8 cellular contexts compared by ENCODE assay signal in genomic region chr14:77024171-77024627, GRCh38. TPM values are rescaled to one million over a fixed set of nuclear protein-coding genes. Genes with fewer than 3 reads are reported as not detected.
DNase-seq lines count a peak whose midpoint lies in the region; ATAC-seq and FAIRE-seq lines count a peak whose summit lies in the region.

No MANE protein-coding gene starts in this region.

- no peak for ATAC-seq in activated naive CD8-positive, alpha-beta T cell treated with anti-CD3 and anti-CD28 coated beads, Interleukin-2, amount 10 ng/mL, durations not matched to agents 7 days and 5 days (ENCODE audit: low read depth)
- no peak for ATAC-seq in GM21360 (IDR thresholded peaks at IDR 0.05; ENCODE audit: unreplicated experiment)

- H3K4me1 Mint-ChIP-seq in activated naive CD8-positive, alpha-beta T cell treated with anti-CD3 and anti-CD28 coated beads, Interleukin-2, amount 10 ng/mL, durations not matched to agents 7 days and 5 days: peaks cover 43% of the 10 kb centered on the region

- 11 to 28% (median 25%) methylated on average over 14 of the region's 14 CpGs for WGBS in small intestine, 3 donors

- peaks cover 13% of the 10 kb centered on the region for H3K4me1 ChIP-seq in NT2/D1 (ENCODE audit: insufficient read depth, insufficient read length)
- H3K4me1 ChIP-seq in small intestine (ENCODE audit: control insufficient read depth in 2 of 2, insufficient read depth in 1 of 2, low read depth in 1 of 2, low read length in 1 of 2): peaks cover 0 to 11% of the 10 kb centered on the region in 2 donors

- DNase-seq in ELF-1 (ENCODE audit: low read depth, low spot score) (peak; percentile 88), NT2/D1 (ENCODE audit: low read depth, low spot score) (peak; percentile 86), small intestine (peak; percentile 76), SIG-M5 (lab: John Stamatoyannopoulos, UW) (no peak), 8988T (no peak)
- peak; percentile 58 for DNase-seq in activated naive CD8-positive, alpha-beta T cell treated with anti-CD3 and anti-CD28 coated beads, Interleukin-2, amount 10 ng/mL, durations not matched to agents 7 days and 5 days

- H3K9me3 ChIP-seq in NT2/D1 (ENCODE audit: insufficient read depth, low read length) (no peaks in the 10 kb centered on the region), small intestine (ENCODE audit: control insufficient read depth, low read depth) (no peaks in the 10 kb centered on the region)

- POLR2A ChIA-PET in activated naive CD8-positive, alpha-beta T cell treated with anti-CD3 and anti-CD28 coated beads, Interleukin-2, amount 10 ng/mL, durations not matched to agents 7 days and 5 days (lab: Charles Lee): interaction anchor here (0.6 to 18.0 kb wide), 9 partner anchors 11 to 130 kb away, joined by 3 to 238 read pairs (median 4); no protein-coding TSS in a partner anchor

- H3K4me3 Mint-ChIP-seq in activated naive CD8-positive, alpha-beta T cell treated with anti-CD3 and anti-CD28 coated beads, Interleukin-2, amount 10 ng/mL, durations not matched to agents 7 days and 5 days: peak overlapping the region; percentile 60

- peak overlapping the region; percentile 38 to 83 for H3K27ac ChIP-seq in small intestine (ENCODE audit: low read depth in 1 of 2, low read length in 1 of 2)

- H3K27me3 ChIP-seq in NT2/D1 (ENCODE audit: insufficient read depth, insufficient read length) (no peaks in the 10 kb centered on the region), small intestine (ENCODE audit: control insufficient read depth in 2 of 2, insufficient read depth in 2 of 2, low read length in 2 of 2) (no peaks in the 10 kb centered on the region)

- H3K36me3 Mint-ChIP-seq in activated naive CD8-positive, alpha-beta T cell treated with anti-CD3 and anti-CD28 coated beads, Interleukin-2, amount 10 ng/mL, durations not matched to agents 7 days and 5 days: peaks cover 14% of the 10 kb centered on the region

- peak overlapping the region; percentile 63 for H3K27ac Mint-ChIP-seq in activated naive CD8-positive, alpha-beta T cell treated with anti-CD3 and anti-CD28 coated beads, Interleukin-2, amount 10 ng/mL, durations not matched to agents 7 days and 5 days

- FAIRE-seq in small intestine (lab: Jason Lieb, UNC): no peak

- no peak overlapping the region for H3K9ac ChIP-seq in NT2/D1 (ENCODE audit: insufficient read length, low read depth)

- no peaks in the 10 kb centered on the region for H3K27me3 Mint-ChIP-seq in activated naive CD8-positive, alpha-beta T cell treated with anti-CD3 and anti-CD28 coated beads, Interleukin-2, amount 10 ng/mL, durations not matched to agents 7 days and 5 days

- no peaks in the 10 kb centered on the region for H3K9me3 Mint-ChIP-seq in activated naive CD8-positive, alpha-beta T cell treated with anti-CD3 and anti-CD28 coated beads, Interleukin-2, amount 10 ng/mL, durations not matched to agents 7 days and 5 days

- peaks cover 15% of the 10 kb centered on the region for H3K36me3 ChIP-seq in NT2/D1 (ENCODE audit: insufficient read depth, insufficient read length, low read length)
- peaks cover 0 to 2% of the 10 kb centered on the region in 2 donors for H3K36me3 ChIP-seq in small intestine (ENCODE audit: control insufficient read depth in 2 of 2, insufficient read depth in 2 of 2, low read length in 2 of 2)

- peak overlapping the region; percentile 12 for H3K4me3 ChIP-seq in NT2/D1 (ENCODE audit: insufficient read length, low read depth)
- H3K4me3 ChIP-seq in iPS-11a (ENCODE audit: low read depth, low read length): peak overlapping the region; percentile 94
- H3K4me3 ChIP-seq in small intestine (ENCODE audit: low read depth in 1 of 2, low read length in 2 of 2): no peak overlapping the region

RNA-seq across cellular contexts. Expression of gene IRF2BPL, which starts 4.3 kb away (rescaled TPM):
- 10 to 100 TPM; 38.5 to 41.0 TPM for total RNA-seq in activated naive CD8-positive, alpha-beta T cell treated with anti-CD3 and anti-CD28 coated beads, Interleukin-2, amount 10 ng/mL, durations not matched to agents 7 days and 5 days
- polyA plus RNA-seq in small intestine: 10 to 100 TPM in 1 of 3 donors, 1 to 10 TPM in 2; 2.0 to 14.3 (median 3.2) TPM

Comparison
In these comparisons a context has a peak if more than half of its experiments do, and no peak if none do; other contexts are left out.
1. DNase-seq: peak in ELF-1 (single experiment), NT2/D1 (single experiment), activated naive CD8-positive, alpha-beta T cell treated with anti-CD3 and anti-CD28 coated beads, Interleukin-2, amount 10 ng/mL, durations not matched to agents 7 days and 5 days (single experiment) and small intestine (single experiment); none in SIG-M5 (single experiment) and 8988T (single experiment).
2. H3K4me3 ChIP-seq: peak in NT2/D1 (single experiment) and iPS-11a (single experiment); none in small intestine (0 of 2).